3 cellular contexts compared by ENCODE assay signal in genomic region chr5:5905186-5905585, GRCh38.
TF ChIP-seq lines count a peak whose summit lies in the region.

No MANE protein-coding gene starts in this region.

TF ChIP-seq in SK-N-SH treated with all-trans-retinoic acid at 6 μM for 48 hours, 23 proteins besides CTCF, POLR2A, EP300 and RAD21:
- TF ChIP-seq CREB5 (CRISPR knock-in tag; IDR thresholded peaks at IDR 0.05; ENCODE audit: low read depth) (no peak), ZNF8 (CRISPR knock-in tag; IDR thresholded peaks at IDR 0.05) (peak; percentile 77)

TF ChIP-seq in SK-N-SH, 30 proteins besides CTCF, POLR2A, EP300 and RAD21:
- TF ChIP-seq, protein P1, sequence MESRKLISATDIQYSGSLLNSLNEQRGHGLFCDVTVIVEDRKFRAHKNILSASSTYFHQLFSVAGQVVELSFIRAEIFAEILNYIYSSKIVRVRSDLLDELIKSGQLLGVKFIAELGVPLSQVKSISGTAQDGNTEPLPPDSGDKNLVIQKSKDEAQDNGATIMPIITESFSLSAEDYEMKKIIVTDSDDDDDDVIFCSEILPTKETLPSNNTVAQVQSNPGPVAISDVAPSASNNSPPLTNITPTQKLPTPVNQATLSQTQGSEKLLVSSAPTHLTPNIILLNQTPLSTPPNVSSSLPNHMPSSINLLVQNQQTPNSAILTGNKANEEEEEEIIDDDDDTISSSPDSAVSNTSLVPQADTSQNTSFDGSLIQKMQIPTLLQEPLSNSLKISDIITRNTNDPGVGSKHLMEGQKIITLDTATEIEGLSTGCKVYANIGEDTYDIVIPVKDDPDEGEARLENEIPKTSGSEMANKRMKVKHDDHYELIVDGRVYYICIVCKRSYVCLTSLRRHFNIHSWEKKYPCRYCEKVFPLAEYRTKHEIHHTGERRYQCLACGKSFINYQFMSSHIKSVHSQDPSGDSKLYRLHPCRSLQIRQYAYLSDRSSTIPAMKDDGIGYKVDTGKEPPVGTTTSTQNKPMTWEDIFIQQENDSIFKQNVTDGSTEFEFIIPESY (IDR thresholded peaks at IDR 0.05; ENCODE audit: borderline replicate concordance, low read depth), result no peak
- no peak for TF ChIP-seq MEF2A (IDR thresholded peaks at IDR 0.05; ENCODE audit: borderline replicate concordance, low read depth)
- TF ChIP-seq FOSL2 (IDR thresholded peaks at IDR 0.05; ENCODE audit: borderline replicate concordance, low read depth), result no peak
- no peak for TF ChIP-seq TAF1 (IDR thresholded peaks at IDR 0.05; ENCODE audit: borderline replicate concordance, low read depth, low read length)
- TF ChIP-seq, protein P2, sequence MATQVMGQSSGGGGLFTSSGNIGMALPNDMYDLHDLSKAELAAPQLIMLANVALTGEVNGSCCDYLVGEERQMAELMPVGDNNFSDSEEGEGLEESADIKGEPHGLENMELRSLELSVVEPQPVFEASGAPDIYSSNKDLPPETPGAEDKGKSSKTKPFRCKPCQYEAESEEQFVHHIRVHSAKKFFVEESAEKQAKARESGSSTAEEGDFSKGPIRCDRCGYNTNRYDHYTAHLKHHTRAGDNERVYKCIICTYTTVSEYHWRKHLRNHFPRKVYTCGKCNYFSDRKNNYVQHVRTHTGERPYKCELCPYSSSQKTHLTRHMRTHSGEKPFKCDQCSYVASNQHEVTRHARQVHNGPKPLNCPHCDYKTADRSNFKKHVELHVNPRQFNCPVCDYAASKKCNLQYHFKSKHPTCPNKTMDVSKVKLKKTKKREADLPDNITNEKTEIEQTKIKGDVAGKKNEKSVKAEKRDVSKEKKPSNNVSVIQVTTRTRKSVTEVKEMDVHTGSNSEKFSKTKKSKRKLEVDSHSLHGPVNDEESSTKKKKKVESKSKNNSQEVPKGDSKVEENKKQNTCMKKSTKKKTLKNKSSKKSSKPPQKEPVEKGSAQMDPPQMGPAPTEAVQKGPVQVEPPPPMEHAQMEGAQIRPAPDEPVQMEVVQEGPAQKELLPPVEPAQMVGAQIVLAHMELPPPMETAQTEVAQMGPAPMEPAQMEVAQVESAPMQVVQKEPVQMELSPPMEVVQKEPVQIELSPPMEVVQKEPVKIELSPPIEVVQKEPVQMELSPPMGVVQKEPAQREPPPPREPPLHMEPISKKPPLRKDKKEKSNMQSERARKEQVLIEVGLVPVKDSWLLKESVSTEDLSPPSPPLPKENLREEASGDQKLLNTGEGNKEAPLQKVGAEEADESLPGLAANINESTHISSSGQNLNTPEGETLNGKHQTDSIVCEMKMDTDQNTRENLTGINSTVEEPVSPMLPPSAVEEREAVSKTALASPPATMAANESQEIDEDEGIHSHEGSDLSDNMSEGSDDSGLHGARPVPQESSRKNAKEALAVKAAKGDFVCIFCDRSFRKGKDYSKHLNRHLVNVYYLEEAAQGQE (IDR thresholded peaks at IDR 0.05; ENCODE audit: low read depth, low read length), result no peak
TF ChIP-seq in SK-N-SH: peak in this region for 0.

TF ChIP-seq in H1, 55 proteins besides CTCF, POLR2A, EP300 and RAD21 (continued from another document):
- TF ChIP-seq KDM1A (IDR thresholded peaks at IDR 0.05; ENCODE audit: borderline replicate concordance, low read length), result no peak
- no peak for TF ChIP-seq RXRA (IDR thresholded peaks at IDR 0.05; ENCODE audit: insufficient read depth, low read depth, low read length)
- TF ChIP-seq SP1 (IDR thresholded peaks at IDR 0.05; ENCODE audit: low read depth, low read length), result no peak
TF ChIP-seq in H1: peak in this region for 0.
